In genomic region chr11:69674267-69674885, GRCh38 we compare ENCODE assay signal across 8 cellular contexts. TPM values are rescaled to one million over a fixed set of nuclear protein-coding genes. Genes with fewer than 3 reads are reported as not detected.
DNase-seq lines count a peak whose midpoint lies in the region; ATAC-seq, FAIRE-seq and TF ChIP-seq lines count a peak whose summit lies in the region.

No MANE protein-coding gene starts in this region.

- FAIRE-seq in H1 (lab: Jason Lieb, UNC): no peak

- ATAC-seq in GM21825 (IDR thresholded peaks at IDR 0.05; ENCODE audit: unreplicated experiment): peak; percentile 4
- peak in 1 of 4 experiments; percentile 2 for ATAC-seq in T-cell (replicated peaks in 1 of 4)
- no peak for ATAC-seq in HG02973 (IDR thresholded peaks at IDR 0.05; ENCODE audit: unreplicated experiment)
- no peak for ATAC-seq in HG03342 (IDR thresholded peaks at IDR 0.05; ENCODE audit: unreplicated experiment)
- ATAC-seq in HG03439 (IDR thresholded peaks at IDR 0.05; ENCODE audit: unreplicated experiment): no peak

- no peak for TF ChIP-seq POLR2A in H1 (IDR thresholded peaks at IDR 0.05; ENCODE audit: control extremely low read depth in 1 of 2, low read depth in 2 of 2, low read length in 2 of 2)

- TF ChIP-seq EP300 in H1 (IDR thresholded peaks at IDR 0.05; ENCODE audit: borderline replicate concordance in 1 of 2, low read depth in 2 of 2, low read length in 2 of 2): no peak

- no peaks in the 10 kb centered on the region for H3K27me3 Mint-ChIP-seq in T-cell

- H4K20me1 ChIP-seq in H1 (replicated peaks in 1 of 2; ENCODE audit: control insufficient read depth in 1 of 2, insufficient read depth in 2 of 2, low read length in 2 of 2): peaks cover 7 to 9% of the 10 kb centered on the region in 2 experiments

- intact Hi-C loops in A673 (cut with micrococcal nuclease; ENCODE audit: unreplicated experiment): no loop called here

- no peak overlapping the region for H4K5ac ChIP-seq in H1 (ENCODE audit: insufficient read length, low read depth, low read length)

- no peak overlapping the region for H2BK15ac ChIP-seq in H1 (ENCODE audit: low read length)

- no peaks in the 10 kb centered on the region for H3K9me3 Mint-ChIP-seq in T-cell

- no peak overlapping the region for H2AFZ ChIP-seq in H1 (ENCODE audit: low read length)

- H2BK20ac ChIP-seq in H1 (ENCODE audit: low read length): no peak overlapping the region

- no peak overlapping the region for H4K91ac ChIP-seq in H1 (replicated peaks; ENCODE audit: insufficient read length, low read length)

- H3K23ac ChIP-seq in H1 (ENCODE audit: insufficient read length): no peak overlapping the region

- peak overlapping the region; percentile 93 to 98 for H3K4me2 ChIP-seq in H1 (ENCODE audit: insufficient read depth in 1 of 2, low read depth in 2 of 2, low read length in 2 of 2)

- H3K56ac ChIP-seq in H1 (replicated peaks; ENCODE audit: insufficient read length, low read depth, low read length): no peak overlapping the region

- H3K4me1 Mint-ChIP-seq in T-cell: peaks cover 35 to 45% (median 44%) of the 10 kb centered on the region in 3 donors

- H4K8ac ChIP-seq in H1 (ENCODE audit: extremely low read depth, insufficient read depth, low read length): peak overlapping the region; percentile 94; the same call in 1 of the 2 replicates

- H3K27ac ChIP-seq in A673 (ENCODE audit: low read depth, low read length, poor library complexity, severe bottlenecking): peak overlapping the region; percentile 79
- H3K27ac ChIP-seq in H1 (ENCODE audit: low read depth, low read length): no peak overlapping the region
- H3K27ac ChIP-seq in muscle layer of duodenum (ENCODE audit: low read length): peak overlapping the region; percentile 80

- peak overlapping the region; percentile 92 to 96 (median 95) for H3K4me3 Mint-ChIP-seq in T-cell

- H3K23me2 ChIP-seq in H1 (ENCODE audit: low read depth, low read length): no peaks in the 10 kb centered on the region; the same call in 1 of the 2 replicates

- no peak overlapping the region for H2BK5ac ChIP-seq in H1 (ENCODE audit: low read depth, low read length)

- CTCF ChIA-PET in A673 (lab: Charles Lee): interaction anchor here (1.5 to 1.6 kb wide), 2 partner anchors 9 to 573 kb away, joined by 4 read pairs; no protein-coding TSS in a partner anchor
- CTCF ChIA-PET in T-cell (lab: Charles Lee): no interaction called here
- CTCF ChIA-PET in H1 (lab: Charles Lee; ENCODE audit: partially characterized antibody): interaction anchor here (0.8 to 3.6 kb wide), 9 partner anchors 9 to 560 kb away, joined by 3 to 18 read pairs (median 3); partner anchors contain the start of gene MYEOV

- peaks cover 28% of the 10 kb centered on the region for H3K36me3 ChIP-seq in A673 (ENCODE audit: insufficient read depth, low read length, poor library complexity, severe bottlenecking)
- peaks cover 3 to 12% (median 7%) of the 10 kb centered on the region in 4 experiments; a peak in 7 of 8 replicates for H3K36me3 ChIP-seq in H1 (ENCODE audit: control insufficient read depth in 2 of 4, insufficient read depth in 4 of 4, low read length in 3 of 4)
- peaks cover 9 to 35% of the 10 kb centered on the region in 2 donors for H3K36me3 ChIP-seq in muscle layer of duodenum (ENCODE audit: control insufficient read depth in 1 of 2, insufficient read depth in 2 of 2, low read length in 2 of 2)

- POLR2A ChIA-PET in A673 (lab: Charles Lee; ENCODE audit: low non-redundant PET) (no interaction called here), T-cell (lab: Charles Lee) (no interaction called here), H1 (lab: Charles Lee; ENCODE audit: partially characterized antibody) (interaction anchor here (0.6 to 2.1 kb wide), 9 partner anchors 10 to 230 kb away, joined by 3 to 8 read pairs (median 4); partner anchors contain the start of gene FGF19)

- H2AK5ac ChIP-seq in H1 (ENCODE audit: low read depth, low read length): no peak overlapping the region

- peaks cover 17% of the 10 kb centered on the region for H3K36me3 Mint-ChIP-seq in T-cell

- peak overlapping the region; percentile 72 to 85 for H3K27ac Mint-ChIP-seq in T-cell

- no peak overlapping the region for H2BK12ac ChIP-seq in H1 (ENCODE audit: low read depth, low read length)

- H3K18ac ChIP-seq in H1 (ENCODE audit: extremely low read depth, low read length): no peak overlapping the region

- peak; percentile 77 for DNase-seq in A673 (ENCODE audit: low spot score)
- peak in 1 of 34 experiments; percentile 11 for DNase-seq in T-cell
- DNase-seq in H1 (ENCODE audit: low read depth in 1 of 2, low spot score in 2 of 2): no peak

- peaks cover 5 to 20% of the 10 kb centered on the region in 2 experiments; a peak in 3 of 4 replicates for H3K79me2 ChIP-seq in H1 (ENCODE audit: control insufficient read depth in 1 of 2, insufficient read depth in 2 of 2, low read length in 2 of 2)

- no peak for TF ChIP-seq CTCF in A673 (conservative IDR thresholded peaks at IDR 0.05; ENCODE audit: low read depth, low read length)
- TF ChIP-seq CTCF in H1 (IDR thresholded peaks at IDR 0.05; ENCODE audit: control extremely low read depth in 1 of 3, insufficient read depth in 1 of 3, low read depth in 1 of 3, low read length in 3 of 3): no peak

- H3K27me3 ChIP-seq in A673 (replicated peaks; ENCODE audit: insufficient read depth, low read depth, low read length, poor library complexity) (no peaks in the 10 kb centered on the region), H1 (replicated peaks in 1 of 4; ENCODE audit: control insufficient read depth in 3 of 4, extremely low read depth in 1 of 4, insufficient read depth in 3 of 4, low read length in 3 of 4) (no peaks in the 10 kb centered on the region), muscle layer of duodenum (ENCODE audit: low read depth, low read length) (no peaks in the 10 kb centered on the region)

- peaks cover 11% of the 10 kb centered on the region for H3K79me1 ChIP-seq in H1 (ENCODE audit: low read depth, low read length)

- 42% methylated on average over 18 of the region's 18 CpGs; no CpG with 5 or more reads in 1 of the 2 experiments for WGBS in H1 (ENCODE audit: extremely low coverage in 1 of 2, insufficient coverage in 1 of 2, insufficient read length in 1 of 2, insufficient replicate concordance in 2 of 2, low coverage in 1 of 2, low lambda C conversion rate in 2 of 2, missing lambda C conversion rate in 1 of 2), 2 experiments

- H3K4me3 ChIP-seq in A673 (ENCODE audit: low read depth, low read length, poor library complexity, severe bottlenecking) (peak overlapping the region; percentile 90), H1 (ENCODE audit: extremely low read depth in 1 of 4, insufficient read depth in 2 of 4, low read depth in 3 of 4, low read length in 4 of 4) (peak overlapping the region; percentile 71 to 92 (median 88)), muscle layer of duodenum (ENCODE audit: low read depth in 1 of 2, low read length in 2 of 2) (peak overlapping the region; percentile 96 to 100)

- H3K9ac ChIP-seq in H1 (replicated peaks in 1 of 4; ENCODE audit: extremely low read depth in 1 of 4, low read depth in 3 of 4, low read length in 3 of 4): peak overlapping the region; percentile 71 to 84 (median 74); a peak in 6 of 7 replicates

- BruUV-seq in A673 (replicated peaks; lab: Mats Ljungman, UMichigan): TSS peak; percentile 44

- no peak overlapping the region for H3K14ac ChIP-seq in H1 (ENCODE audit: insufficient read length)

- no peak for TF ChIP-seq RAD21 in H1 (IDR thresholded peaks at IDR 0.05 in 1 of 2, conservative IDR thresholded peaks at IDR 0.05 in 1 of 2; ENCODE audit: low read depth in 2 of 2, low read length in 2 of 2)

- H3K9me3 ChIP-seq in A673 (ENCODE audit: low read depth, low read length, poor library complexity, severe bottlenecking) (no peaks in the 10 kb centered on the region), H1 (ENCODE audit: insufficient read depth in 2 of 2, low read depth in 1 of 2, low read length in 1 of 2) (no peaks in the 10 kb centered on the region), muscle layer of duodenum (ENCODE audit: control insufficient read depth in 1 of 2, low read length in 2 of 2) (no peaks in the 10 kb centered on the region)

- H2BK120ac ChIP-seq in H1 (replicated peaks; ENCODE audit: low read depth, low read length): no peak overlapping the region

- H3K4me1 ChIP-seq in A673 (ENCODE audit: insufficient read depth, low read length, poor library complexity, severe bottlenecking) (peaks cover 44% of the 10 kb centered on the region), H1 (replicated peaks in 1 of 4; ENCODE audit: control insufficient read depth in 3 of 4, insufficient read depth in 4 of 4, low read length in 3 of 4) (peaks cover 3 to 5% (median 4%) of the 10 kb centered on the region in 4 experiments), muscle layer of duodenum (ENCODE audit: control insufficient read depth in 1 of 2, insufficient read depth in 2 of 2, low read length in 2 of 2) (peaks cover 13 to 32% of the 10 kb centered on the region in 2 donors)

- no peak overlapping the region for H3K4ac ChIP-seq in H1 (replicated peaks; ENCODE audit: insufficient read length, low read depth, low read length)

RNA-seq across cellular contexts. Expression of gene LTO1, which starts 0.8 kb away (rescaled TPM):
- 52.8 and 56.0 TPM in 2 replicates for total RNA-seq in A673 (2021)
- 10 to 100 TPM; 31.8 to 64.2 (median 57.4) TPM for total RNA-seq in T-cell
- 21.0 and 21.3 TPM in 2 replicates for total RNA-seq in H1 (2021; fragmentation: NEBNext Ultra II Directional; extraction: Animal tissue kit (Norgen Biotek cat#: 25700))
- 15.4 and 25.5 TPM in 2 replicates for polyA plus RNA-seq in H1 (2011; rRNA removed)
- 23.2 TPM for polyA plus RNA-seq in H1 (2011; cell fraction: cytosol; rRNA removed)
- 27.7 TPM for polyA plus RNA-seq in H1 (2011; cell fraction: nucleus; rRNA removed)
- 14.4 to 21.4 TPM (median 16.7 TPM) in 4 replicates for polyA plus RNA-seq in H1 (2012, experiment 1 of 2)
- 8.5 TPM for polyA plus RNA-seq in H1 (2012, experiment 2 of 2)
- polyA plus RNA-seq in H1 (2013, experiment 1 of 2): 13.6 TPM
- polyA plus RNA-seq in H1 (2013, experiment 2 of 2): 12.2 TPM
- 7.5 and 11.1 TPM in 2 replicates for polyA minus RNA-seq in H1 (2011; rRNA and poly(A)+ RNA removed)
- polyA minus RNA-seq in H1 (2011; cell fraction: cytosol; rRNA and poly(A)+ RNA removed): 5.7 TPM
- 18.6 TPM for polyA minus RNA-seq in H1 (2011; cell fraction: nucleus; rRNA and poly(A)+ RNA removed)

RNA-seq across cellular contexts. Expression of gene FGF19, which starts 29.4 kb away (rescaled TPM):
- total RNA-seq in A673 (2021): 0.69 TPM in 1 of 2 replicates, not detected in the other
- total RNA-seq in T-cell: under 1 TPM in 1 of 5 donors, not detected in 4; 0.09 TPM
- total RNA-seq in H1 (2021; fragmentation: NEBNext Ultra II Directional; extraction: Animal tissue kit (Norgen Biotek cat#: 25700)): 14.8 and 15.4 TPM in 2 replicates
- 9.6 and 14.8 TPM in 2 replicates for polyA plus RNA-seq in H1 (2011; rRNA removed)
- 10.8 TPM for polyA plus RNA-seq in H1 (2011; cell fraction: cytosol; rRNA removed)
- polyA plus RNA-seq in H1 (2011; cell fraction: nucleus; rRNA removed): 14.7 TPM
- 5.4 to 6.9 TPM (median 5.7 TPM) in 4 replicates for polyA plus RNA-seq in H1 (2012, experiment 1 of 2)
- 9.2 TPM for polyA plus RNA-seq in H1 (2012, experiment 2 of 2)
- polyA plus RNA-seq in H1 (2013, experiment 1 of 2): 28.8 TPM
- 34.3 TPM for polyA plus RNA-seq in H1 (2013, experiment 2 of 2)
- 4.9 and 9.9 TPM in 2 replicates for polyA minus RNA-seq in H1 (2011; rRNA and poly(A)+ RNA removed)
- polyA minus RNA-seq in H1 (2011; cell fraction: cytosol; rRNA and poly(A)+ RNA removed): 7.6 TPM
- polyA minus RNA-seq in H1 (2011; cell fraction: nucleus; rRNA and poly(A)+ RNA removed): 6.4 TPM

RNA-seq across cellular contexts. Expression of gene CCND1, which starts 33.4 kb away (rescaled TPM):
- total RNA-seq in A673 (2021): 2,517 and 2,519 TPM in 2 replicates
- total RNA-seq in T-cell: 1 to 10 TPM; 1.0 to 4.2 (median 2.8) TPM
- total RNA-seq in H1 (2021; fragmentation: NEBNext Ultra II Directional; extraction: Animal tissue kit (Norgen Biotek cat#: 25700)): 170 and 172 TPM in 2 replicates
- 64.5 and 156 TPM in 2 replicates for polyA plus RNA-seq in H1 (2011; rRNA removed)
- polyA plus RNA-seq in H1 (2011; cell fraction: cytosol; rRNA removed): 94.6 TPM
- 177 TPM for polyA plus RNA-seq in H1 (2011; cell fraction: nucleus; rRNA removed)
- 76.2 to 117 TPM (median 80.8 TPM) in 4 replicates for polyA plus RNA-seq in H1 (2012, experiment 1 of 2)
- 26.6 TPM for polyA plus RNA-seq in H1 (2012, experiment 2 of 2)
- polyA plus RNA-seq in H1 (2013, experiment 1 of 2): 53.6 TPM
- polyA plus RNA-seq in H1 (2013, experiment 2 of 2): 50.3 TPM
- 93.0 and 124 TPM in 2 replicates for polyA minus RNA-seq in H1 (2011; rRNA and poly(A)+ RNA removed)
- 168 TPM for polyA minus RNA-seq in H1 (2011; cell fraction: cytosol; rRNA and poly(A)+ RNA removed)
- polyA minus RNA-seq in H1 (2011; cell fraction: nucleus; rRNA and poly(A)+ RNA removed): 217 TPM

Comparison
In these comparisons a context has a peak if more than half of its experiments do, and no peak if none do; other contexts are left out.
1. RNA of gene CCND1, which starts 33.4 kb away (total RNA-seq): 2,517 to 2,519 TPM in A673 and 170 to 172 TPM in H1; 1.0 to 4.2 TPM in T-cell; every median in the first group is over 10 times any median in the second.
2. CTCF ChIA-PET loops: an anchor here in A673 (1.5 to 1.6 kb wide) and H1 (0.8 to 3.6 kb wide); none called in T-cell.
3. Peak in every context shown above with its lines, with median percentiles within 50 percentile points of each other: H3K4me3 ChIP-seq.